Comparison of ENCODE assay signal across 8 cellular contexts in genomic region chr11:46296520-46297448, GRCh38. TPM values are rescaled to one million over a fixed set of nuclear protein-coding genes. Genes with fewer than 3 reads are reported as not detected.
DNase-seq lines count a peak whose midpoint lies in the region; ATAC-seq, FAIRE-seq and TF ChIP-seq lines count a peak whose summit lies in the region.

No MANE protein-coding gene starts in this region.

- no peaks in the 10 kb centered on the region for H3K36me3 ChIP-seq in H1 (ENCODE audit: control insufficient read depth in 2 of 4, insufficient read depth in 4 of 4, low read length in 3 of 4)

- H4K20me1 ChIP-seq in H1 (replicated peaks in 1 of 2; ENCODE audit: control insufficient read depth in 1 of 2, insufficient read depth in 2 of 2, low read length in 2 of 2) = no peaks in the 10 kb centered on the region

- peak overlapping the region; percentile 11 to 67 (median 40); a peak in 5 of 8 replicates for H3K4me3 ChIP-seq in H1 (ENCODE audit: extremely low read depth in 1 of 4, insufficient read depth in 2 of 4, low read depth in 3 of 4, low read length in 4 of 4)

- peak overlapping the region; percentile 18; the same call in 1 of the 2 replicates for H2AFZ ChIP-seq in H1 (ENCODE audit: low read length)

- H2BK120ac ChIP-seq in H1 (replicated peaks; ENCODE audit: low read depth, low read length) = no peak overlapping the region

- CTCF ChIA-PET in H1 (lab: Charles Lee; ENCODE audit: partially characterized antibody) = interaction anchor here (0.5 to 38.0 kb wide), 24 partner anchors 8 to 427 kb away, joined by 3 to 858 read pairs (median 5); partner anchors contain the start of genes CHRM4 and CREB3L1

- FAIRE-seq in H1 (lab: Jason Lieb, UNC) = no peak

- peak overlapping the region; percentile 67; the same call in 1 of the 2 replicates for H3K27ac ChIP-seq in H1 (ENCODE audit: low read depth, low read length)

- H3K4me1 ChIP-seq in H1 (replicated peaks in 1 of 4; ENCODE audit: control insufficient read depth in 3 of 4, insufficient read depth in 4 of 4, low read length in 3 of 4) = peaks cover 13 to 38% (median 25%) of the 10 kb centered on the region in 4 experiments

- H4K5ac ChIP-seq in H1 (ENCODE audit: insufficient read length, low read depth, low read length) = peak overlapping the region; percentile 39

- peaks cover 14% of the 10 kb centered on the region; the same call in 1 of the 2 replicates for H3K23me2 ChIP-seq in H1 (ENCODE audit: low read depth, low read length)

- no peak for ATAC-seq in natural killer cell
- no peak for ATAC-seq in GM21786 (IDR thresholded peaks at IDR 0.05; ENCODE audit: unreplicated experiment)
- ATAC-seq in HG02981 (IDR thresholded peaks at IDR 0.05; ENCODE audit: unreplicated experiment) = no peak

- H3K27ac Mint-ChIP-seq in natural killer cell = no peak overlapping the region

- H3K27me3 ChIP-seq in H1 (replicated peaks in 1 of 4; ENCODE audit: control insufficient read depth in 3 of 4, extremely low read depth in 1 of 4, insufficient read depth in 3 of 4, low read length in 3 of 4) = no peaks in the 10 kb centered on the region

- no peaks in the 10 kb centered on the region for H3K9me3 Mint-ChIP-seq in natural killer cell

- 31% methylated on average over 26 of the region's 26 CpGs; no CpG with 5 or more reads in 1 of the 2 experiments for WGBS in H1 (ENCODE audit: extremely low coverage in 1 of 2, insufficient coverage in 1 of 2, insufficient read length in 1 of 2, insufficient replicate concordance in 2 of 2, low coverage in 1 of 2, low lambda C conversion rate in 2 of 2, missing lambda C conversion rate in 1 of 2), 2 experiments

- H3K79me1 ChIP-seq in H1 (ENCODE audit: low read depth, low read length) = 0 out of 2 replicates have a peak, but pooled peaks cover 4% of the 10 kb centered on the region

- no peak overlapping the region for H3K14ac ChIP-seq in H1 (ENCODE audit: insufficient read length)

- peak overlapping the region; percentile 60 for H3K18ac ChIP-seq in H1 (ENCODE audit: extremely low read depth, low read length)

- no peak overlapping the region for H3K23ac ChIP-seq in H1 (ENCODE audit: insufficient read length)

- intact Hi-C loops in natural killer cell (cut with micrococcal nuclease) = no loop called here

- H2AK5ac ChIP-seq in H1 (ENCODE audit: low read depth, low read length) = 0 out of 2 replicates have a peak overlapping the region, but pooled peaks have one; percentile 46

- no peak overlapping the region for H3K56ac ChIP-seq in H1 (replicated peaks; ENCODE audit: insufficient read length, low read depth, low read length)

- no peaks in the 10 kb centered on the region for H3K9me3 ChIP-seq in H1 (ENCODE audit: insufficient read depth in 2 of 2, low read depth in 1 of 2, low read length in 1 of 2)

- H3K36me3 Mint-ChIP-seq in natural killer cell = no peaks in the 10 kb centered on the region

- peak overlapping the region; percentile 68 for H2BK12ac ChIP-seq in H1 (ENCODE audit: low read depth, low read length)

- H2BK15ac ChIP-seq in H1 (ENCODE audit: low read length) = peak overlapping the region; percentile 93; the same call in 1 of the 2 replicates

- H3K4me1 Mint-ChIP-seq in natural killer cell = peaks cover 0 to 13% of the 10 kb centered on the region in 2 donors

- POLR2A ChIA-PET in H1 (lab: Charles Lee; ENCODE audit: partially characterized antibody) = interaction anchor here (0.9 to 7.1 kb wide), 19 partner anchors 11 to 176 kb away, joined by 3 to 127 read pairs (median 6); partner anchors contain the start of genes CREB3L1 and PHF21A

- H3K4me3 Mint-ChIP-seq in natural killer cell = peak overlapping the region; percentile 86

- peak; percentile 74 to 89 (median 87) for TF ChIP-seq CTCF in H1 (IDR thresholded peaks at IDR 0.05; ENCODE audit: control extremely low read depth in 1 of 3, insufficient read depth in 1 of 3, low read depth in 1 of 3, low read length in 3 of 3)
- TF ChIP-seq CTCF in natural killer cell (IDR thresholded peaks at IDR 0.05) = no peak

- peak overlapping the region; percentile 72 to 95 for H3K4me2 ChIP-seq in H1 (ENCODE audit: insufficient read depth in 1 of 2, low read depth in 2 of 2, low read length in 2 of 2)

- H2BK20ac ChIP-seq in H1 (ENCODE audit: low read length) = peak overlapping the region; percentile 86; the same call in 1 of the 2 replicates

- TF ChIP-seq EP300 in H1 (IDR thresholded peaks at IDR 0.05; ENCODE audit: borderline replicate concordance in 1 of 2, low read depth in 2 of 2, low read length in 2 of 2) = peak in 1 of 2 experiments; percentile 52; a peak in 1 of 3 replicates

- DNase-seq in EH (ENCODE audit: low read depth) = peak; percentile 95
- peak; percentile 97 for DNase-seq in NCI-H226
- peak; percentile 86 to 95 for DNase-seq in H1 (ENCODE audit: low read depth in 1 of 2, low spot score in 2 of 2)
- DNase-seq in natural killer cell = no peak
- no peak for DNase-seq in NCI-H1694 (lab: John Stamatoyannopoulos, UW)
- DNase-seq in activated effector memory CD4-positive, alpha-beta T cell treated with anti-CD3 and anti-CD28 coated beads, Interleukin-2, amount 50 U/mL, for 16 hours = no peak

- peak; percentile 66 to 82 for TF ChIP-seq RAD21 in H1 (IDR thresholded peaks at IDR 0.05 in 1 of 2, conservative IDR thresholded peaks at IDR 0.05 in 1 of 2; ENCODE audit: low read depth in 2 of 2, low read length in 2 of 2)

- no peak overlapping the region for H3K4ac ChIP-seq in H1 (replicated peaks; ENCODE audit: insufficient read length, low read depth, low read length)

- peak overlapping the region; percentile 80; the same call in 1 of the 2 replicates for H2BK5ac ChIP-seq in H1 (ENCODE audit: low read depth, low read length)

- H4K91ac ChIP-seq in H1 (replicated peaks; ENCODE audit: insufficient read length, low read length) = peak overlapping the region; percentile 86

- H3K79me2 ChIP-seq in H1 (ENCODE audit: control insufficient read depth in 1 of 2, insufficient read depth in 2 of 2, low read length in 2 of 2) = 0 out of 4 replicates have a peak, but pooled peaks cover 0 to 3% of the 10 kb centered on the region in 2 experiments

- peaks cover 10 to 23% of the 10 kb centered on the region in 2 donors for H3K27me3 Mint-ChIP-seq in natural killer cell (ENCODE audit: low read depth in 2 of 2)

- H3K9ac ChIP-seq in H1 (replicated peaks in 1 of 4; ENCODE audit: extremely low read depth in 1 of 4, low read depth in 3 of 4, low read length in 3 of 4) = peak overlapping the region in 1 of 4 experiments; percentile 38; a peak in 2 of 7 replicates

- TF ChIP-seq POLR2A in H1 (IDR thresholded peaks at IDR 0.05; ENCODE audit: control extremely low read depth in 1 of 2, low read depth in 2 of 2, low read length in 2 of 2) = peak in 1 of 2 experiments; percentile 48; a peak in 2 of 3 replicates

- H4K8ac ChIP-seq in H1 (ENCODE audit: extremely low read depth, insufficient read depth, low read length) = peak overlapping the region; percentile 77

TF ChIP-seq in H1, 55 proteins besides CTCF, POLR2A, EP300 and RAD21 (continues in another document):
- no peak for TF ChIP-seq ATF2 (IDR thresholded peaks at IDR 0.05; ENCODE audit: low read length)
- no peak for TF ChIP-seq KDM1A (IDR thresholded peaks at IDR 0.05; ENCODE audit: borderline replicate concordance, low read length)
- TF ChIP-seq SIRT6 (IDR thresholded peaks at IDR 0.05; ENCODE audit: low read length) = no peak

RNA-seq across cellular contexts. Expression of gene CREB3L1, which starts 19.3 kb away (rescaled TPM):
- 12.7 and 13.7 TPM in 2 replicates for total RNA-seq in H1 (2021; fragmentation: NEBNext Ultra II Directional; extraction: Animal tissue kit (Norgen Biotek cat#: 25700))
- polyA plus RNA-seq in H1 (2011; rRNA removed) = 4.1 and 6.5 TPM in 2 replicates
- 1.8 TPM for polyA plus RNA-seq in H1 (2011; cell fraction: cytosol; rRNA removed)
- polyA plus RNA-seq in H1 (2011; cell fraction: nucleus; rRNA removed) = 5.0 TPM
- 10.0 to 16.5 TPM (median 14.4 TPM) in 4 replicates for polyA plus RNA-seq in H1 (2012, experiment 1 of 2)
- 13.8 TPM for polyA plus RNA-seq in H1 (2012, experiment 2 of 2)
- 19.3 TPM for polyA plus RNA-seq in H1 (2013, experiment 1 of 2)
- 23.2 TPM for polyA plus RNA-seq in H1 (2013, experiment 2 of 2)
- polyA minus RNA-seq in H1 (2011; rRNA and poly(A)+ RNA removed) = 2.3 and 5.3 TPM in 2 replicates
- 8.2 TPM for polyA minus RNA-seq in H1 (2011; cell fraction: cytosol; rRNA and poly(A)+ RNA removed)
- polyA minus RNA-seq in H1 (2011; cell fraction: nucleus; rRNA and poly(A)+ RNA removed) = 5.3 TPM
- not detected for total RNA-seq in natural killer cell

RNA-seq across cellular contexts. Expression of gene DGKZ, which starts 50.5 kb away (rescaled TPM):
- total RNA-seq in H1 (2021; fragmentation: NEBNext Ultra II Directional; extraction: Animal tissue kit (Norgen Biotek cat#: 25700)) = 84.4 and 88.5 TPM in 2 replicates
- polyA plus RNA-seq in H1 (2011; rRNA removed) = 184 and 262 TPM in 2 replicates
- 118 TPM for polyA plus RNA-seq in H1 (2011; cell fraction: cytosol; rRNA removed)
- polyA plus RNA-seq in H1 (2011; cell fraction: nucleus; rRNA removed) = 335 TPM
- polyA plus RNA-seq in H1 (2012, experiment 1 of 2) = 56.9 to 93.0 TPM (median 85.7 TPM) in 4 replicates
- 72.1 TPM for polyA plus RNA-seq in H1 (2012, experiment 2 of 2)
- polyA plus RNA-seq in H1 (2013, experiment 1 of 2) = 92.3 TPM
- polyA plus RNA-seq in H1 (2013, experiment 2 of 2) = 81.6 TPM
- 58.7 and 67.4 TPM in 2 replicates for polyA minus RNA-seq in H1 (2011; rRNA and poly(A)+ RNA removed)
- polyA minus RNA-seq in H1 (2011; cell fraction: cytosol; rRNA and poly(A)+ RNA removed) = 72.8 TPM
- polyA minus RNA-seq in H1 (2011; cell fraction: nucleus; rRNA and poly(A)+ RNA removed) = 103 TPM
- 100 to 1,000 TPM; 307 to 377 (median 350) TPM for total RNA-seq in natural killer cell

Comparison
In these comparisons a context has a peak if more than half of its experiments do, and no peak if none do; other contexts are left out.
1. DNase-seq: peak in EH (single experiment), NCI-H226 (single experiment) and H1 (2 of 2); none in natural killer cell (single experiment), NCI-H1694 (single experiment) and activated effector memory CD4-positive, alpha-beta T cell treated with anti-CD3 and anti-CD28 coated beads, Interleukin-2, amount 50 U/mL, for 16 hours (single experiment).
2. RNA of gene CREB3L1, which starts 19.3 kb away (total RNA-seq): 12.7 to 13.7 TPM in H1; not detected in natural killer cell; every median in the first group is over 10 times any median in the second.